In genomic region chr4:175033162-175033561, GRCh38 we compare ENCODE assay signal across 1 cellular context.
TF ChIP-seq lines count a peak whose summit lies in the region.

No MANE protein-coding gene starts in this region.

TF ChIP-seq in WTC11, 78 proteins besides CTCF, POLR2A, EP300 and RAD21 (continued from another document):
- TF ChIP-seq ATF2 (CRISPR knock-in tag; IDR thresholded peaks at IDR 0.05; ENCODE audit: borderline replicate concordance, low read depth) (no peak), PRDM15 (CRISPR knock-in tag; IDR thresholded peaks at IDR 0.05) (no peak), NFE2L1 (CRISPR knock-in tag; IDR thresholded peaks at IDR 0.05) (no peak), SMAD4 (CRISPR knock-in tag; IDR thresholded peaks at IDR 0.05) (no peak), NFATC4 (CRISPR knock-in tag; IDR thresholded peaks at IDR 0.05) (no peak), NR1H2 (CRISPR knock-in tag; IDR thresholded peaks at IDR 0.05) (no peak), MXD4 (CRISPR knock-in tag; IDR thresholded peaks at IDR 0.05; ENCODE audit: borderline replicate concordance) (no peak), ZBTB43 (CRISPR knock-in tag; IDR thresholded peaks at IDR 0.05) (no peak), JUN (CRISPR knock-in tag; IDR thresholded peaks at IDR 0.05) (no peak), GTF2I (CRISPR knock-in tag; conservative IDR thresholded peaks at IDR 0.05) (no peak), SOX15 (CRISPR knock-in tag; IDR thresholded peaks at IDR 0.05) (no peak), E2F4 (CRISPR knock-in tag; IDR thresholded peaks at IDR 0.05; ENCODE audit: borderline replicate concordance, low read depth) (no peak)
- TF ChIP-seq, protein P1, sequence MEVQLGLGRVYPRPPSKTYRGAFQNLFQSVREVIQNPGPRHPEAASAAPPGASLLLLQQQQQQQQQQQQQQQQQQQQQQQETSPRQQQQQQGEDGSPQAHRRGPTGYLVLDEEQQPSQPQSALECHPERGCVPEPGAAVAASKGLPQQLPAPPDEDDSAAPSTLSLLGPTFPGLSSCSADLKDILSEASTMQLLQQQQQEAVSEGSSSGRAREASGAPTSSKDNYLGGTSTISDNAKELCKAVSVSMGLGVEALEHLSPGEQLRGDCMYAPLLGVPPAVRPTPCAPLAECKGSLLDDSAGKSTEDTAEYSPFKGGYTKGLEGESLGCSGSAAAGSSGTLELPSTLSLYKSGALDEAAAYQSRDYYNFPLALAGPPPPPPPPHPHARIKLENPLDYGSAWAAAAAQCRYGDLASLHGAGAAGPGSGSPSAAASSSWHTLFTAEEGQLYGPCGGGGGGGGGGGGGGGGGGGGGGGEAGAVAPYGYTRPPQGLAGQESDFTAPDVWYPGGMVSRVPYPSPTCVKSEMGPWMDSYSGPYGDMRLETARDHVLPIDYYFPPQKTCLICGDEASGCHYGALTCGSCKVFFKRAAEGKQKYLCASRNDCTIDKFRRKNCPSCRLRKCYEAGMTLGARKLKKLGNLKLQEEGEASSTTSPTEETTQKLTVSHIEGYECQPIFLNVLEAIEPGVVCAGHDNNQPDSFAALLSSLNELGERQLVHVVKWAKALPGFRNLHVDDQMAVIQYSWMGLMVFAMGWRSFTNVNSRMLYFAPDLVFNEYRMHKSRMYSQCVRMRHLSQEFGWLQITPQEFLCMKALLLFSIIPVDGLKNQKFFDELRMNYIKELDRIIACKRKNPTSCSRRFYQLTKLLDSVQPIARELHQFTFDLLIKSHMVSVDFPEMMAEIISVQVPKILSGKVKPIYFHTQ (CRISPR knock-in tag; IDR thresholded peaks at IDR 0.05) = no peak
